In the genomic region with DNA sequence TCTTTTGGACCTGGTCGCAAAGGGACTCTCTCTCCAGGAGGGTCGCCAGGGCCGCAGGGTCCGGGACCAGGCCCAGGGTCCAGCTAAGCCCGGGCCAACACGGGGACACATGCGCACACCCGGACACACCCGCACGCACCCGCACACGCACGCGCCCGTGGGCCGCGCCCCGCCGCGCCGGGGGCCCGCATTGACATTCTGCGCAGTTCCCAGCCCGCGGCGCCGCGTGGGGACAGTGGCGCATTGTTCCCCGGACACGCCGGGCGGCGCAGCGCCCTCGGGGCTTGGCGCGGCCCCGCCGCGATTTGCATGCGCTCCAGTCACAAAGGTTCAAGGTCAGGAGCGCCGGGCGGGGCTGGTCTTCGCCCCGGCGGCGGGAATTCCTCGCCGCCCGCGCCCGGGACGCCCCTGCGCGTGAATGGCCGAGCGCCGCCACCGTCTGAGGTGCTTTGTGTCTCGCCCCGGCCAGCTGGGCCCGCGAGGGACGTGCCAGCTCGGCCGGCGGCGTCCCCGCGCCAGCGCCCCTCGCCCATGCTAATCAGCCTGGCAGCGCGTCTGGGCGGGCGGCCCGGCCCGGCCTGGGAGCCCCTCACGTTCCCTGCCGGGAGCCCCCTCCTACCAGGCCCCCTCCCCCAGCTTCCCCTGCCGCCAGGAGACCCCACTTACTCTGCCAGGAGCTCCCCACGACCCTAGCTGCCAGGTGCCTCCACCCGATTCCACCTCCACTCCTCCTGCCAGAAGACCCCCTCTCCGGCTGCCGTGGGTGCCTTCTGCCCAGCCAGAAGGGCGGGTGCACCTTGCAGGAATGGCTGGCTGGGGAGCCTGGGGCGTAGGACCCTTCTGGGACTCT, we compare ENCODE assay signal across 10 cellular contexts. TPM values are rescaled to one million over a fixed set of nuclear protein-coding genes. Genes with fewer than 3 reads are reported as not detected.
DNase-seq lines count a peak whose midpoint lies in the region; ATAC-seq, FAIRE-seq and TF ChIP-seq lines count a peak whose summit lies in the region.
"Had no signal": no experiment of that assay in that cellular context is flagged by ENCODE, and none has a peak within 500 bp of the region (broad histone marks: within the 10 kb centered on the region; RNA-seq: fewer than 3 reads in every experiment).

No MANE protein-coding gene starts in this region.

- TF ChIP-seq CTCF in fibroblast of villous mesenchyme (IDR thresholded peaks at IDR 0.05; ENCODE audit: insufficient read depth, low read depth, low read length) (peak; percentile 5), uterus (IDR thresholded peaks at IDR 0.05) (peak in 3 of 4 experiments; percentile 30 to 47 (median 31))

- peaks cover 17 to 42% (median 33%) of the 10 kb centered on the region in 5 donors for H3K27me3 Mint-ChIP-seq in naive thymus-derived CD8-positive, alpha-beta T cell

- H3K4me3 Mint-ChIP-seq in naive thymus-derived CD8-positive, alpha-beta T cell = peak overlapping the region in 3 of 10 donors; percentile 43 to 65 (median 44)
- H3K4me3 Mint-ChIP-seq: CD4-positive, alpha-beta T cell had no signal

- no peaks in the 10 kb centered on the region for H3K36me3 ChIP-seq in uterus

- ATAC-seq in naive thymus-derived CD8-positive, alpha-beta T cell = peak; percentile 32 to 35
- ATAC-seq in GM21381 (IDR thresholded peaks at IDR 0.05; ENCODE audit: unreplicated experiment) = no peak

- POLR2A ChIA-PET in naive thymus-derived CD8-positive, alpha-beta T cell (lab: Charles Lee) = interaction anchor here (1.3 to 3.0 kb wide), 3 partner anchors 9 to 17 kb away, joined by 3 to 16 read pairs (median 8); no protein-coding TSS in a partner anchor

- H3K27ac ChIP-seq in uterus = peak overlapping the region; percentile 22 to 75

- peak; percentile 12 for DNase-seq in activated T-cell treated with anti-CD3 and anti-CD28 coated beads, Interleukin-2, amount 50 U/mL, for 1 hour
- DNase-seq in activated T-cell treated with anti-CD3 and anti-CD28 coated beads, Interleukin-2, amount 50 U/mL, for 48 hours = no peak
- peak; percentile 27 for DNase-seq in fibroblast of villous mesenchyme (ENCODE audit: low read depth)
- DNase-seq in naive thymus-derived CD8-positive, alpha-beta T cell = peak in 1 of 10 donors; percentile 53
- DNase-seq in uterus = peak; percentile 56 to 69
- no peak for DNase-seq in H54 (ENCODE audit: insufficient read length, low spot score)
- DNase-seq in activated naive CD4-positive, alpha-beta T cell treated with Interleukin-2 at 50 U/mL for 16 hours = no peak
- DNase-seq: cortex of kidney had no signal

- intact Hi-C loops in uterus (cut with DNase I; ENCODE audit: low total_unique reads) = no loop called here

- TF ChIP-seq POLR2A in uterus (IDR thresholded peaks at IDR 0.05) = peak; percentile 15 to 60
- no peak for TF ChIP-seq POLR2A in H54 (IDR thresholded peaks at IDR 0.05; ENCODE audit: low read depth, low read length)

- H3K4me3 ChIP-seq in fibroblast of villous mesenchyme (ENCODE audit: low read depth, low read length) (peak overlapping the region; percentile 33), uterus (peak overlapping the region in 1 of 2 donors; percentile 40)

- no peaks in the 10 kb centered on the region for H3K36me3 Mint-ChIP-seq in naive thymus-derived CD8-positive, alpha-beta T cell

- H3K4me1 Mint-ChIP-seq in naive thymus-derived CD8-positive, alpha-beta T cell = peaks cover 6 to 17% (median 14%) of the 10 kb centered on the region in 4 donors

- H3K9me3 Mint-ChIP-seq in naive thymus-derived CD8-positive, alpha-beta T cell = no peaks in the 10 kb centered on the region
- H3K9me3 Mint-ChIP-seq: CD4-positive, alpha-beta T cell had no signal

- H3K9me3 ChIP-seq in uterus = no peaks in the 10 kb centered on the region

- FAIRE-seq in H54 (lab: Jason Lieb, UNC) = no peak

- H3K27ac Mint-ChIP-seq in naive thymus-derived CD8-positive, alpha-beta T cell = no peak overlapping the region
- H3K27ac Mint-ChIP-seq: CD4-positive, alpha-beta T cell had no signal

- H3K4me1 ChIP-seq in uterus = no peaks in the 10 kb centered on the region

- no peaks in the 10 kb centered on the region for H3K27me3 ChIP-seq in uterus

RNA-seq across cellular contexts. Expression of gene WNT7B, which starts 50.5 kb away (rescaled TPM):
- total RNA-seq in fibroblast of villous mesenchyme (under 0.01 and 0.64 TPM in 2 replicates), uterus (under 1 TPM in 1 of 4 donors, not detected in 3; 0.41 TPM)
- not detected for total RNA-seq in naive thymus-derived CD8-positive, alpha-beta T cell
- not detected for polyA plus RNA-seq in naive thymus-derived CD8-positive, alpha-beta T cell
- total RNA-seq: CD4-positive, alpha-beta T cell had no signal

Comparison
In these comparisons a context has a peak if more than half of its experiments do, and no peak if none do; other contexts are left out.
1. DNase-seq: peak in activated T-cell treated with anti-CD3 and anti-CD28 coated beads, Interleukin-2, amount 50 U/mL, for 1 hour (single experiment), fibroblast of villous mesenchyme (single experiment) and uterus (2 of 2); none in activated T-cell treated with anti-CD3 and anti-CD28 coated beads, Interleukin-2, amount 50 U/mL, for 48 hours (0 of 2), H54 (single experiment) and activated naive CD4-positive, alpha-beta T cell treated with Interleukin-2 at 50 U/mL for 16 hours (single experiment).